Comparison of ENCODE assay signal across 17 cellular contexts in the genomic region with DNA sequence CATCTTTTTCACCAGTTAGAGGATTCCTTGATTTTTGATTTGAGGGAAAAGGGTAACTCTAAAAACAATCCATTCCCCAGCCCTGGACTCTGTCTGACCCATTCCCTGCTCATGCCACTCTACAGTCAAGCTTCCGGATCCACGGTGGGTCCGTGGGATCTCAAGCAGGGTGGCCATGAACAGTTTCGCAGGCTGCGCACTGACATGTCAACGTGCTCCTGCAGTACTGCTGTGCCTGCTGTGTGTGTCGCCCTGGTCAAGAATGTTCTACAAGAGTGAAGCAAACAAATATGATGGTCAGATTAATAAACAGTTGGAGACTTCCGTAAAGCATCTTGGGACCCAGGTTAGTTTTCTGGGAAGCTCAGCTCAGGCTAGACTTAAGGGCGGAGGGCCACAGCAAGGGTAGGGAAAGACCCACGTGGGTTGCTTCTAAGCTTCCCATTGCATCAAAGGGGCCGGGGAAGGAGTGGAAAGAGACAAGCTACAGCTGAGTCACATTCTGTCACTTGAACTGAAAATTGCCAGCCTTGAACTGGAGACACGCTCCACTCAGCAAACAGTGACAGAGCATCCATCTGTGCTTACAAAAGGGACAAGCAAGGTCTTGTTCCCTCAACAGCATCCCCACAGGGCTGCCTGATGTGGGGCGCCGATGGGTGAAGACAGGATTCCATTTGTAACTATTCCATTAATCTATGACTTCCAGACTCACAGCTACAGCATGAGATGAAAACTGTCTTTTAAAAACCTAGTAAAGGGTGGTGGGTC.
DNase-seq lines count a peak whose midpoint lies in the region; ATAC-seq lines count a peak whose summit lies in the region.
"Had no signal": no experiment of that assay in that cellular context is flagged by ENCODE, and none has a peak within 500 bp of the region (broad histone marks: within the 10 kb centered on the region; RNA-seq: fewer than 3 reads in every experiment).

No MANE protein-coding gene starts in this region.

- H2BK12ac ChIP-seq in trophoblast cell (ENCODE audit: low read length): no peak overlapping the region

- H2AFZ ChIP-seq in trophoblast cell (ENCODE audit: insufficient read depth, low read length, poor library complexity): no peak overlapping the region

- H3K4me3 ChIP-seq in trophoblast cell (ENCODE audit: low read depth, low read length): no peak overlapping the region
- H3K4me3 ChIP-seq: BLaER1 treated with 17β-estradiol and CSF1 and Interleukin-3, amounts not matched to agents 10 nM and 100 nM; SJSA1 had no signal

- no peak overlapping the region for H2BK120ac ChIP-seq in trophoblast cell (ENCODE audit: insufficient read depth, low read length, poor library complexity)

- H3K18ac ChIP-seq in trophoblast cell (ENCODE audit: low read length): no peak overlapping the region

- no peaks in the 10 kb centered on the region for H3K9me3 ChIP-seq in trophoblast cell (ENCODE audit: insufficient read depth, low read depth, low read length)
- H3K9me3 ChIP-seq: BLaER1 treated with 17β-estradiol and CSF1 and Interleukin-3, amounts not matched to agents 10 nM and 100 nM; SJSA1 had no signal

- no peak overlapping the region for H4K91ac ChIP-seq in trophoblast cell (ENCODE audit: low read depth, low read length)

- H3K14ac ChIP-seq in trophoblast cell (ENCODE audit: low read length): no peak overlapping the region

- no peak overlapping the region for H3K9ac ChIP-seq in trophoblast cell (ENCODE audit: low read length)
- H3K9ac ChIP-seq: BLaER1 treated with 17β-estradiol and CSF1 and Interleukin-3, amounts not matched to agents 10 nM and 100 nM had no signal

- ATAC-seq in HG03095 (IDR thresholded peaks at IDR 0.05; ENCODE audit: unreplicated experiment): no peak

- no CpG with 5 or more reads among the region's 14 CpGs for WGBS in trophoblast cell (ENCODE audit: extremely low coverage, insufficient coverage, insufficient read length)

- no peak overlapping the region for H3K4ac ChIP-seq in trophoblast cell (ENCODE audit: low read depth, low read length)

- H3K79me1 ChIP-seq in trophoblast cell (ENCODE audit: low read length): no peaks in the 10 kb centered on the region

- H3K27ac ChIP-seq in cingulate gyrus (ENCODE audit: low read depth, low read length) (peak overlapping the region; percentile 54), trophoblast cell (ENCODE audit: low read depth, low read length) (no peak overlapping the region)
- H3K27ac ChIP-seq: BLaER1 treated with 17β-estradiol and CSF1 and Interleukin-3, amounts not matched to agents 10 nM and 100 nM; SJSA1 had no signal

- no peak overlapping the region for H3K4me2 ChIP-seq in trophoblast cell (ENCODE audit: low read length)

- H4K12ac ChIP-seq in trophoblast cell (ENCODE audit: low read depth, low read length): no peak overlapping the region

- H3K27me3 ChIP-seq in trophoblast cell (ENCODE audit: insufficient read depth, low read length): no peaks in the 10 kb centered on the region
- H3K27me3 ChIP-seq: SJSA1 had no signal

- H4K8ac ChIP-seq in trophoblast cell (ENCODE audit: low read depth, low read length): no peak overlapping the region

- no peak overlapping the region for H2BK5ac ChIP-seq in trophoblast cell (ENCODE audit: low read depth, low read length, poor library complexity)

- H3K79me2 ChIP-seq in trophoblast cell (ENCODE audit: control insufficient read depth, insufficient read depth, low read length, poor library complexity): no peaks in the 10 kb centered on the region

- no peak overlapping the region for H2AK5ac ChIP-seq in trophoblast cell (ENCODE audit: low read length)

- DNase-seq in Ammon's horn (ENCODE audit: low spot score) (peak; percentile 65), NCI-H69 (lab: John Stamatoyannopoulos, UW) (peak; percentile 2), trophoblast cell (peak; percentile 10 to 25), activated gamma-delta T cell (lab: John Stamatoyannopoulos, UW) (no peak), NCI-H526 (lab: John Stamatoyannopoulos, UW) (no peak)
- DNase-seq: CD8-positive, alpha-beta memory T cell; DMS79; KG1; NCI-H1048; NCI-H146; NCI-H2107; NCI-H345; NK-92 treated with Interleukin-12 subunit alpha and Interleukin-12 subunit beta, amount 100 ng/mL, for 24 hours had no signal

- H3K4me1 ChIP-seq in trophoblast cell (ENCODE audit: control insufficient read depth in 1 of 2, insufficient read depth in 2 of 2, low read length in 2 of 2): no peaks in the 10 kb centered on the region
- H3K4me1 ChIP-seq: SJSA1 had no signal

- no peak overlapping the region for H3K23ac ChIP-seq in trophoblast cell (ENCODE audit: low read length)

- peaks cover 1 to 4% of the 10 kb centered on the region in 2 experiments for H3K36me3 ChIP-seq in trophoblast cell (ENCODE audit: control insufficient read depth in 1 of 2, insufficient read depth in 2 of 2, low read length in 2 of 2)
- H3K36me3 ChIP-seq: SJSA1 had no signal

Comparison
In these comparisons a context has a peak if more than half of its experiments do, and no peak if none do; other contexts are left out.
1. DNase-seq: peak in Ammon's horn (single experiment), NCI-H69 (single experiment) and trophoblast cell (2 of 2); none in activated gamma-delta T cell (single experiment) and NCI-H526 (0 of 2).